In genomic region chr10:131055437-131055836, GRCh38 we compare ENCODE assay signal across 37 cellular contexts.
DNase-seq lines count a peak whose midpoint lies in the region; FAIRE-seq and TF ChIP-seq lines count a peak whose summit lies in the region.
"Had no signal": no experiment of that assay in that cellular context is flagged by ENCODE, and none has a peak within 500 bp of the region (broad histone marks: within the 10 kb centered on the region; RNA-seq: fewer than 3 reads in every experiment).

No MANE protein-coding gene starts in this region.

- CTCF ChIA-PET in H1 (lab: Charles Lee; ENCODE audit: partially characterized antibody): interaction anchor here (1.3 kb wide), 1 partner anchor 348 kb away, joined by 3 read pairs; no protein-coding TSS in a partner anchor

- 0 out of 8 replicates have a peak, but pooled peaks cover 0 to 2% (median 0%) of the 10 kb centered on the region in 4 experiments for H3K36me3 ChIP-seq in H1 (ENCODE audit: control insufficient read depth in 2 of 4, insufficient read depth in 4 of 4, low read length in 3 of 4)
- H3K36me3 ChIP-seq in spleen: no peaks in the 10 kb centered on the region
- H3K36me3 ChIP-seq: BE2C; BLaER1; BLaER1 treated with 17β-estradiol and CSF1 and Interleukin-3, amounts not matched to agents 10 nM and 100 nM had no signal

- H3K4ac ChIP-seq in H9 (ENCODE audit: low read depth, low read length): no peak overlapping the region
- no peak overlapping the region for H3K4ac ChIP-seq in H1 (replicated peaks; ENCODE audit: insufficient read length, low read depth, low read length)

- H3K27me3 ChIP-seq in H9 (ENCODE audit: insufficient read depth, low read length) (no peaks in the 10 kb centered on the region), H1 (replicated peaks in 1 of 4; ENCODE audit: control insufficient read depth in 3 of 4, extremely low read depth in 1 of 4, insufficient read depth in 3 of 4, low read length in 3 of 4) (no peaks in the 10 kb centered on the region; a peak in 1 of 7 replicates), spleen (replicated peaks in 1 of 7) (no peaks in the 10 kb centered on the region)
- H3K27me3 ChIP-seq: BE2C; BLaER1; BLaER1 treated with 17β-estradiol and CSF1 and Interleukin-3, amounts not matched to agents 10 nM and 100 nM had no signal

- H2BK5ac ChIP-seq in H9 (ENCODE audit: insufficient read length, low read length): no peak overlapping the region
- H2BK5ac ChIP-seq in H1 (ENCODE audit: low read depth, low read length): no peak overlapping the region

- H2BK20ac ChIP-seq in H9 (ENCODE audit: low read depth, low read length, poor library complexity, severe bottlenecking): no peak overlapping the region
- H2BK20ac ChIP-seq in H1 (ENCODE audit: low read length): no peak overlapping the region

- H3K23ac ChIP-seq in H9 (ENCODE audit: insufficient read length, low read depth, low read length) (no peak overlapping the region), H1 (ENCODE audit: insufficient read length) (no peak overlapping the region)

- H4K5ac ChIP-seq in H9 (ENCODE audit: insufficient read length, low read depth, low read length) (no peak overlapping the region), H1 (ENCODE audit: insufficient read length, low read depth, low read length) (no peak overlapping the region)

- peak overlapping the region; percentile 55 for H2AK5ac ChIP-seq in H9 (ENCODE audit: insufficient read length, low read length)
- no peak overlapping the region for H2AK5ac ChIP-seq in H1 (ENCODE audit: low read depth, low read length)

- H3K79me2 ChIP-seq in H9 (ENCODE audit: insufficient read depth, low read length): no peaks in the 10 kb centered on the region
- H3K79me2 ChIP-seq in H1 (ENCODE audit: control insufficient read depth in 1 of 2, insufficient read depth in 2 of 2, low read length in 2 of 2): no peaks in the 10 kb centered on the region

- H2AFZ ChIP-seq in H9 (ENCODE audit: low read length): no peak overlapping the region
- H2AFZ ChIP-seq in H1 (ENCODE audit: low read length): no peak overlapping the region

- H3T11ph ChIP-seq in H9 (ENCODE audit: low read length): no peak overlapping the region

- WGBS in H9 (ENCODE audit: extremely low coverage, insufficient read length, low lambda C conversion rate): no CpG with 5 or more reads among the region's 9 CpGs
- 95% methylated on average over 9 of the region's 9 CpGs; no CpG with 5 or more reads in 1 of the 2 experiments for WGBS in H1 (ENCODE audit: extremely low coverage in 1 of 2, insufficient coverage in 1 of 2, insufficient read length in 1 of 2, insufficient replicate concordance in 2 of 2, low coverage in 1 of 2, low lambda C conversion rate in 2 of 2, missing lambda C conversion rate in 1 of 2), 2 experiments
- 68 to 85% (median 77%) methylated on average over 9 of the region's 9 CpGs for WGBS in spleen, 5 donors

- TF ChIP-seq EP300 in H1 (IDR thresholded peaks at IDR 0.05; ENCODE audit: borderline replicate concordance in 1 of 2, low read depth in 2 of 2, low read length in 2 of 2): no peak

- peaks cover 31 to 43% (median 38%) of the 10 kb centered on the region in 3 experiments for H3K36me3 Mint-ChIP-seq in H9 (ENCODE audit: insufficient read depth in 1 of 3, low read depth in 3 of 3)
- H3K36me3 Mint-ChIP-seq in type B pancreatic cell: no peaks in the 10 kb centered on the region
- H3K36me3 Mint-ChIP-seq: CD14-positive monocyte; CD4-positive, alpha-beta memory T cell; CD4-positive, CD25-positive, alpha-beta regulatory T cell; CD8-positive, alpha-beta memory T cell; CD8-positive, alpha-beta T cell had no signal

- no peak overlapping the region for H3K27ac ChIP-seq in H9 (ENCODE audit: insufficient read length, low read depth, low read length)
- no peak overlapping the region for H3K27ac ChIP-seq in H1 (ENCODE audit: low read depth, low read length)
- H3K27ac ChIP-seq in spleen: no peak overlapping the region
- H3K27ac ChIP-seq: 22Rv1; A549; BLaER1; BLaER1 treated with 17β-estradiol and CSF1 and Interleukin-3, amounts not matched to agents 10 nM and 100 nM; C4-2B had no signal

- H3K4me3 ChIP-seq in H1 (ENCODE audit: extremely low read depth in 1 of 4, insufficient read depth in 2 of 4, low read depth in 3 of 4, low read length in 4 of 4): no peak overlapping the region
- H3K4me3 ChIP-seq in spleen: no peak overlapping the region
- H3K4me3 ChIP-seq: A549; BLaER1; BLaER1 treated with 17β-estradiol and CSF1 and Interleukin-3, amounts not matched to agents 10 nM and 100 nM had no signal

- no peak overlapping the region for H3K56ac ChIP-seq in H9 (ENCODE audit: insufficient read length, low read depth, low read length)
- H3K56ac ChIP-seq in H1 (replicated peaks; ENCODE audit: insufficient read length, low read depth, low read length): no peak overlapping the region

- H3K14ac ChIP-seq in H9 (ENCODE audit: insufficient read depth, low read length) (no peak overlapping the region), H1 (ENCODE audit: insufficient read length) (no peak overlapping the region)

- H4K91ac ChIP-seq in H9 (ENCODE audit: insufficient read length, low read depth, low read length) (no peak overlapping the region), H1 (replicated peaks; ENCODE audit: insufficient read length, low read length) (no peak overlapping the region)

- no peak overlapping the region for H3K27ac Mint-ChIP-seq in H9
- no peak overlapping the region for H3K27ac Mint-ChIP-seq in type B pancreatic cell
- H3K27ac Mint-ChIP-seq: B cell; CD4-positive, alpha-beta memory T cell; CD4-positive, alpha-beta T cell; CD4-positive, CD25-positive, alpha-beta regulatory T cell; CD8-positive, alpha-beta memory T cell; CD8-positive, alpha-beta T cell had no signal

- TF ChIP-seq RAD21 in H1 (IDR thresholded peaks at IDR 0.05 in 1 of 2, conservative IDR thresholded peaks at IDR 0.05 in 1 of 2; ENCODE audit: low read depth in 2 of 2, low read length in 2 of 2): no peak

- H2BK15ac ChIP-seq in H9 (ENCODE audit: low read depth, low read length) (no peak overlapping the region), H1 (ENCODE audit: low read length) (0 out of 2 replicates have a peak overlapping the region, but pooled peaks have one; percentile 8)

- H2BK120ac ChIP-seq in H9 (ENCODE audit: low read depth, low read length, poor library complexity, severe bottlenecking): no peak overlapping the region
- H2BK120ac ChIP-seq in H1 (replicated peaks; ENCODE audit: low read depth, low read length): peak overlapping the region; percentile 59

- H3K9ac ChIP-seq in H9 (ENCODE audit: extremely low read depth, insufficient read length, low read length) (no peak overlapping the region), H1 (replicated peaks in 1 of 4; ENCODE audit: extremely low read depth in 1 of 4, low read depth in 3 of 4, low read length in 3 of 4) (no peak overlapping the region)
- H3K9ac ChIP-seq: BLaER1; BLaER1 treated with 17β-estradiol and CSF1 and Interleukin-3, amounts not matched to agents 10 nM and 100 nM had no signal

- TF ChIP-seq POLR2A in H1 (IDR thresholded peaks at IDR 0.05; ENCODE audit: control extremely low read depth in 1 of 2, low read depth in 2 of 2, low read length in 2 of 2) (no peak), spleen (IDR thresholded peaks at IDR 0.05) (no peak)

- H2BK12ac ChIP-seq in H9 (ENCODE audit: insufficient read length, low read depth, low read length): no peak overlapping the region
- no peak overlapping the region for H2BK12ac ChIP-seq in H1 (ENCODE audit: low read depth, low read length)

- POLR2A ChIA-PET in H1 (lab: Charles Lee; ENCODE audit: partially characterized antibody): no interaction called here

- H3K9me3 Mint-ChIP-seq in H9 (peaks cover 41 to 51% of the 10 kb centered on the region in 2 experiments), type B pancreatic cell (peaks cover 13% of the 10 kb centered on the region)

- H3K4me1 ChIP-seq in H9 (ENCODE audit: insufficient read depth, low read length) (no peaks in the 10 kb centered on the region), H1 (replicated peaks in 1 of 4; ENCODE audit: control insufficient read depth in 3 of 4, insufficient read depth in 4 of 4, low read length in 3 of 4) (peaks cover 0 to 2% (median 0%) of the 10 kb centered on the region in 4 experiments; a peak in 1 of 7 replicates), spleen (no peaks in the 10 kb centered on the region)
- H3K4me1 ChIP-seq: A549; BE2C; BLaER1; BLaER1 treated with 17β-estradiol and CSF1 and Interleukin-3, amounts not matched to agents 10 nM and 100 nM; Caco-2 had no signal

- H3K18ac ChIP-seq in H9 (ENCODE audit: insufficient read length, low read depth, low read length): no peak overlapping the region
- no peak overlapping the region for H3K18ac ChIP-seq in H1 (ENCODE audit: extremely low read depth, low read length)

- H3K4me3 Mint-ChIP-seq in H9 (no peak overlapping the region), type B pancreatic cell (no peak overlapping the region)
- H3K4me3 Mint-ChIP-seq: B cell; CD14-positive monocyte; CD4-positive, alpha-beta memory T cell; CD4-positive, alpha-beta T cell; CD4-positive, CD25-positive, alpha-beta regulatory T cell; CD8-positive, alpha-beta memory T cell; CD8-positive, alpha-beta T cell had no signal

- no peak overlapping the region for H3K4me2 ChIP-seq in H9 (ENCODE audit: insufficient read depth, insufficient read length, low read length)
- H3K4me2 ChIP-seq in H1 (ENCODE audit: insufficient read depth in 1 of 2, low read depth in 2 of 2, low read length in 2 of 2): no peak overlapping the region
- H3K4me2 ChIP-seq: A549; BLaER1; BLaER1 treated with 17β-estradiol and CSF1 and Interleukin-3, amounts not matched to agents 10 nM and 100 nM had no signal

- H3K79me1 ChIP-seq in H9 (ENCODE audit: insufficient read depth, low read depth, low read length, poor library complexity, severe bottlenecking): no peaks in the 10 kb centered on the region
- no peaks in the 10 kb centered on the region for H3K79me1 ChIP-seq in H1 (ENCODE audit: low read depth, low read length)

- H4K8ac ChIP-seq in H9 (replicated peaks; ENCODE audit: insufficient read length, low read depth, low read length) (no peak overlapping the region), H1 (ENCODE audit: extremely low read depth, insufficient read depth, low read length) (no peak overlapping the region)

- no peak for DNase-seq in H9
- no peak for DNase-seq in H1 (ENCODE audit: low read depth in 1 of 2, low spot score in 2 of 2)
- peak; percentile 6 for DNase-seq in spleen
- peak; percentile 31 for DNase-seq in type B pancreatic cell (ENCODE audit: extremely low spot score, unreplicated experiment)
- no peak for DNase-seq in NCI-H1694 (lab: John Stamatoyannopoulos, UW)
- DNase-seq in hypothalamus (lab: John Stamatoyannopoulos, UW): no peak
- DNase-seq in cardiac septum (ENCODE audit: low spot score): no peak
- DNase-seq in activated CD8-positive, alpha-beta memory T cell treated with anti-CD3 and anti-CD28 coated beads for 24 hours: no peak
- DNase-seq: 8988T; ACHN; AML-193; BE2C; C1 segment of cervical spinal cord; Caco-2; Calu3; CD4-positive, alpha-beta memory T cell; CD4-positive, alpha-beta T cell; CD4-positive, CD25-positive, alpha-beta regulatory T cell; CD8-positive, alpha-beta memory T cell; CD8-positive, alpha-beta T cell; COR-L47; DMS 273 treated with DMSO at 0.1 percent for 48 hours; DMS153; DMS53; DMS79; DMS79 treated with DMSO at 0.1 percent for 48 hours; DND-41; EL had no signal

- H3K4me1 Mint-ChIP-seq in H9: peaks cover 3 to 14% of the 10 kb centered on the region in 2 experiments; a peak in 3 of 4 replicates
- no peaks in the 10 kb centered on the region for H3K4me1 Mint-ChIP-seq in type B pancreatic cell (ENCODE audit: unreplicated experiment)
- H3K4me1 Mint-ChIP-seq: B cell; CD14-positive monocyte; CD4-positive, alpha-beta memory T cell; CD4-positive, CD25-positive, alpha-beta regulatory T cell; CD8-positive, alpha-beta memory T cell had no signal

- H3K27me3 Mint-ChIP-seq in H9 (ENCODE audit: low read depth) (peaks cover 12% of the 10 kb centered on the region), type B pancreatic cell (peaks cover 6% of the 10 kb centered on the region)
- H3K27me3 Mint-ChIP-seq: B cell; CD4-positive, alpha-beta memory T cell; CD4-positive, alpha-beta T cell; CD4-positive, CD25-positive, alpha-beta regulatory T cell; CD8-positive, alpha-beta memory T cell had no signal

- FAIRE-seq in H1 (lab: Jason Lieb, UNC): no peak
- FAIRE-seq: A204.1, A549, D721Med had no signal

- H3K9me3 ChIP-seq in H9 (ENCODE audit: control insufficient read depth, low read depth, low read length): peaks cover 23% of the 10 kb centered on the region
- peaks cover 20 to 22% of the 10 kb centered on the region in 2 experiments for H3K9me3 ChIP-seq in H1 (ENCODE audit: insufficient read depth in 2 of 2, low read depth in 1 of 2, low read length in 1 of 2)
- H3K9me3 ChIP-seq in spleen: peaks cover 0 to 29% (median 10%) of the 10 kb centered on the region in 8 donors
- H3K9me3 ChIP-seq: A549, BE2C, Caco-2 had no signal

- intact Hi-C loops in spleen (cut with DNase I; ENCODE audit: low total_unique reads): no loop called here
- intact Hi-C loops in cardiac septum (cut with DNase I): no loop called here

- H4K20me1 ChIP-seq in H9 (ENCODE audit: control insufficient read depth, insufficient read depth, insufficient read length) (no peaks in the 10 kb centered on the region), H1 (replicated peaks in 1 of 2; ENCODE audit: control insufficient read depth in 1 of 2, insufficient read depth in 2 of 2, low read length in 2 of 2) (no peaks in the 10 kb centered on the region)
- H4K20me1 ChIP-seq: BLaER1; BLaER1 treated with 17β-estradiol and CSF1 and Interleukin-3, amounts not matched to agents 10 nM and 100 nM had no signal

- H3K23me2 ChIP-seq in H9 (ENCODE audit: insufficient read length, low read depth, low read length, poor library complexity, severe bottlenecking) (no peaks in the 10 kb centered on the region), H1 (ENCODE audit: low read depth, low read length) (no peaks in the 10 kb centered on the region)

- TF ChIP-seq CTCF in H9 (conservative IDR thresholded peaks at IDR 0.05) (no peak), H1 (IDR thresholded peaks at IDR 0.05; ENCODE audit: control extremely low read depth in 1 of 3, insufficient read depth in 1 of 3, low read depth in 1 of 3, low read length in 3 of 3) (no peak), spleen (IDR thresholded peaks at IDR 0.05 in 8 of 11, conservative IDR thresholded peaks at IDR 0.05 in 3 of 11) (no peak), type B pancreatic cell (conservative IDR thresholded peaks at IDR 0.05) (no peak)

Comparison
In these comparisons a context has a peak if more than half of its experiments do, and no peak if none do; other contexts are left out.
1. DNase-seq: peak in spleen (single experiment) and type B pancreatic cell (single experiment); none in H9 (single experiment), H1 (0 of 2), NCI-H1694 (single experiment), hypothalamus (0 of 51), cardiac septum (single experiment) and activated CD8-positive, alpha-beta memory T cell treated with anti-CD3 and anti-CD28 coated beads for 24 hours (single experiment).